ENCODE assay signal across 13 cellular contexts in the genomic region with DNA sequence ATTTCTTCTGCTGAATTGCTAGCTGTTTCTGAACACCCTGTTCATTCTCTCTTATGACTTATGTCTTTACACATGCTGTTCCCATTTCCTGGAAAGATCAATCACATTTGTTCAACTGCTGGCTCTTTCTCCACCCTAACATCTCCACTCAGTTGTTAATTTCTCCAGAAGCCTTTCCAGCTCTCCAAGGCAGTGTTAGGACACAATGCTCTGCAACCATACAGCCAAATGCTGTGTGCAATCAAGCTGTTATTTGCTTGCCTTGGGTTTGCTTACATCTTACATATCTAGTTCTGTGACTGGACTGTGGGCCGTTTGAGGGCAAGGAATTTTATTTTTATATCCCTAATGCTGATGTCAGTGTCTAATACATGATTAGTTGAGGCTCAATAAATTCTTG.
A peak's percentile ranks its signal among the peaks of the same experiment; 100 is the strongest.
DNase-seq lines count a peak whose midpoint lies in the region; TF ChIP-seq lines count a peak whose summit lies in the region.
"Had no signal": no experiment of that assay in that cellular context is flagged by ENCODE, and none has a peak within 500 bp of the region (broad histone marks: within the 10 kb centered on the region; RNA-seq: fewer than 3 reads in every experiment).

No MANE protein-coding gene starts in this region.

- peaks cover 20% of the 10 kb centered on the region for H3K4me1 ChIP-seq in adipocyte (ENCODE audit: control insufficient read depth, insufficient read depth, low read length)
- no peaks in the 10 kb centered on the region for H3K4me1 ChIP-seq in parathyroid adenoma

- H3K9ac ChIP-seq in adipocyte (ENCODE audit: low read length) (no peak overlapping the region), parathyroid adenoma (no peak overlapping the region)
- H3K9ac ChIP-seq: BLaER1 treated with 17β-estradiol and CSF1 and Interleukin-3, amounts not matched to agents 10 nM and 100 nM had no signal

- H3K4me3 ChIP-seq in AG10803 (ENCODE audit: low read length) (no peak overlapping the region), adipocyte (ENCODE audit: low read length) (no peak overlapping the region), fibroblast of mammary gland (ENCODE audit: control insufficient read depth, low read depth, low read length) (no peak overlapping the region), parathyroid adenoma (ENCODE audit: low read depth, low read length) (no peak overlapping the region)
- H3K4me3 ChIP-seq: BLaER1 treated with 17β-estradiol and CSF1 and Interleukin-3, amounts not matched to agents 10 nM and 100 nM; GM12878; HAP-1 had no signal

- H3K36me3 ChIP-seq in adipocyte (ENCODE audit: control insufficient read depth, insufficient read depth, low read length, severe bottlenecking) (no peaks in the 10 kb centered on the region), parathyroid adenoma (ENCODE audit: control insufficient read depth, insufficient read depth, low read length) (no peaks in the 10 kb centered on the region)
- H3K36me3 ChIP-seq: BLaER1 treated with 17β-estradiol and CSF1 and Interleukin-3, amounts not matched to agents 10 nM and 100 nM; HAP-1 had no signal

- H3K27me3 ChIP-seq in adipocyte (replicated peaks; ENCODE audit: control insufficient read depth, insufficient read depth, low read length) = no peaks in the 10 kb centered on the region
- H3K27me3 ChIP-seq in parathyroid adenoma (ENCODE audit: control insufficient read depth, insufficient read depth, low read length) = no peaks in the 10 kb centered on the region
- H3K27me3 ChIP-seq: BLaER1 treated with 17β-estradiol and CSF1 and Interleukin-3, amounts not matched to agents 10 nM and 100 nM had no signal

- DNase-seq in AG10803 (ENCODE audit: low read depth) (peak; percentile 59), adipocyte (ENCODE audit: low read depth) (peak; percentile 44), fibroblast of mammary gland (ENCODE audit: low read depth) (peak; percentile 42), NCI-H1930 (lab: John Stamatoyannopoulos, UW) (no peak), OCI-M1 (lab: John Stamatoyannopoulos, UW) (no peak), GM19238 (ENCODE audit: insufficient read length, low spot score) (no peak)
- DNase-seq: CD4-positive, CD25-positive, alpha-beta regulatory T cell; DMS79 had no signal

- H3K27ac ChIP-seq in parathyroid adenoma = no peak overlapping the region
- H3K27ac ChIP-seq: 22Rv1; BLaER1 treated with 17β-estradiol and CSF1 and Interleukin-3, amounts not matched to agents 10 nM and 100 nM had no signal

- H2AFZ ChIP-seq in parathyroid adenoma = peak overlapping the region; percentile 20

- no peaks in the 10 kb centered on the region for H3K79me2 ChIP-seq in parathyroid adenoma

- H3K4me2 ChIP-seq in parathyroid adenoma (ENCODE audit: low read length) = no peak overlapping the region
- H3K4me2 ChIP-seq: BLaER1 treated with 17β-estradiol and CSF1 and Interleukin-3, amounts not matched to agents 10 nM and 100 nM had no signal

- H3K9me3 ChIP-seq in adipocyte (ENCODE audit: control insufficient read depth, low read length) (no peaks in the 10 kb centered on the region), parathyroid adenoma (ENCODE audit: control insufficient read depth, low read length) (no peaks in the 10 kb centered on the region)
- H3K9me3 ChIP-seq: BLaER1 treated with 17β-estradiol and CSF1 and Interleukin-3, amounts not matched to agents 10 nM and 100 nM; HAP-1 had no signal

- TF ChIP-seq CTCF in AG10803 (conservative IDR thresholded peaks at IDR 0.05; ENCODE audit: low read length) (no peak), fibroblast of mammary gland (conservative IDR thresholded peaks at IDR 0.05; ENCODE audit: control insufficient read depth, insufficient read depth, low read depth, low read length) (no peak), parathyroid adenoma (IDR thresholded peaks at IDR 0.05) (no peak)

Comparison
In these comparisons a context has a peak if more than half of its experiments do, and no peak if none do; other contexts are left out.
1. DNase-seq: peak in AG10803 (single experiment), adipocyte (single experiment) and fibroblast of mammary gland (single experiment); none in NCI-H1930 (0 of 2), OCI-M1 (single experiment) and GM19238 (single experiment).